ENCODE assay signal across 28 cellular contexts in genomic region chr6:38867726-38868125, GRCh38.
"Had no signal": no experiment of that assay in that cellular context is flagged by ENCODE, and none has a peak within 500 bp of the region (broad histone marks: within the 10 kb centered on the region; RNA-seq: fewer than 3 reads in every experiment).

No MANE protein-coding gene starts in this region.

- H3K79me2 ChIP-seq: hepatocyte had no signal

- H3K27me3 ChIP-seq: hepatocyte, left lung, right atrium auricular region, thyroid gland, vagina had no signal

- H3K9me3 Mint-ChIP-seq: effector memory CD8-positive, alpha-beta T cell; naive thymus-derived CD8-positive, alpha-beta T cell; nephron progenitor cell; stimulated activated effector memory CD8-positive, alpha-beta T cell treated with anti-CD3 and anti-CD28 coated beads, Interleukin-12 subunit alpha, Interleukin-12 subunit beta, amount 100 ng/mL, for 72 hours had no signal

- H2AFZ ChIP-seq: hepatocyte had no signal

- H3K36me3 ChIP-seq: gastroesophageal sphincter, heart left ventricle, left lung, prostate gland, right atrium auricular region, sigmoid colon, stomach, thyroid gland, vagina had no signal

- H3K27ac ChIP-seq: coronary artery, epithelial cell of prostate, gastroesophageal sphincter, heart left ventricle, hepatocyte, left lung, prostate gland, right atrium auricular region, sigmoid colon, stomach, thyroid gland, vagina had no signal

- H3K9me3 ChIP-seq: gastroesophageal sphincter, heart left ventricle, left lung, prostate gland, right atrium auricular region, sigmoid colon, stomach, thyroid gland, vagina had no signal

- H3K4me3 Mint-ChIP-seq: effector memory CD8-positive, alpha-beta T cell; naive thymus-derived CD8-positive, alpha-beta T cell; nephron progenitor cell; stimulated activated effector memory CD8-positive, alpha-beta T cell treated with anti-CD3 and anti-CD28 coated beads, Interleukin-12 subunit alpha, Interleukin-12 subunit beta, amount 100 ng/mL, for 72 hours had no signal

- H3K4me2 ChIP-seq: hepatocyte had no signal

- H3K4me1 ChIP-seq: gastroesophageal sphincter, heart left ventricle, left lung, prostate gland, right atrium auricular region, sigmoid colon, stomach, thyroid gland, vagina had no signal

- H3K4me1 Mint-ChIP-seq: stimulated activated effector memory CD8-positive, alpha-beta T cell treated with anti-CD3 and anti-CD28 coated beads, Interleukin-12 subunit alpha, Interleukin-12 subunit beta, amount 100 ng/mL, for 72 hours had no signal

- H3K27ac Mint-ChIP-seq: effector memory CD8-positive, alpha-beta T cell; naive thymus-derived CD8-positive, alpha-beta T cell; nephron progenitor cell; stimulated activated effector memory CD8-positive, alpha-beta T cell treated with anti-CD3 and anti-CD28 coated beads, Interleukin-12 subunit alpha, Interleukin-12 subunit beta, amount 100 ng/mL, for 72 hours had no signal

- DNase-seq: effector memory CD8-positive, alpha-beta T cell; foreskin fibroblast; heart left ventricle; left cardiac atrium; left lung; mesendoderm; midbrain; naive thymus-derived CD8-positive, alpha-beta T cell; nephron progenitor cell; nucleus accumbens; sigmoid colon; stimulated activated CD4-positive, alpha-beta T cell treated with anti-CD3 and anti-CD28 coated beads, Interleukin-2, amount 100 ng/mL, for 24 hours; stimulated activated CD4-positive, alpha-beta T cell treated with anti-CD3 and anti-CD28 coated beads, Interleukin-4, amount 100 ng/mL, for 24 hours; stimulated activated naive CD4-positive, alpha-beta T cell treated with Interleukin-2 at 50 U/mL for 16 hours; stomach; thyroid gland; trophoblast cell had no signal

- H3K36me3 Mint-ChIP-seq: naive thymus-derived CD8-positive, alpha-beta T cell; stimulated activated effector memory CD8-positive, alpha-beta T cell treated with anti-CD3 and anti-CD28 coated beads, Interleukin-12 subunit alpha, Interleukin-12 subunit beta, amount 100 ng/mL, for 72 hours had no signal

- FAIRE-seq: endometrium, islet of Langerhans had no signal

- ATAC-seq: effector memory CD8-positive, alpha-beta T cell; esophagus mucosa; gastroesophageal sphincter; heart left ventricle; left cardiac atrium; naive thymus-derived CD8-positive, alpha-beta T cell; stimulated activated effector memory CD8-positive, alpha-beta T cell treated with anti-CD3 and anti-CD28 coated beads, Interleukin-12 subunit alpha, Interleukin-12 subunit beta, amount 100 ng/mL, for 72 hours had no signal

- H3K4me3 ChIP-seq: coronary artery, gastroesophageal sphincter, heart left ventricle, hepatocyte, left lung, prostate gland, right atrium auricular region, sigmoid colon, stomach, thyroid gland, vagina had no signal
